ENCODE assay signal across 17 cellular contexts in genomic region chr3:56811545-56812202, GRCh38. TPM values are rescaled to one million over a fixed set of nuclear protein-coding genes. Genes with fewer than 3 reads are reported as not detected.
A peak's percentile ranks its signal among the peaks of the same experiment; 100 is the strongest.
DNase-seq lines count a peak whose midpoint lies in the region; FAIRE-seq and TF ChIP-seq lines count a peak whose summit lies in the region.
"Had no signal": no experiment of that assay in that cellular context is flagged by ENCODE, and none has a peak within 500 bp of the region (broad histone marks: within the 10 kb centered on the region; RNA-seq: fewer than 3 reads in every experiment).

No MANE protein-coding gene starts in this region.

- no peaks in the 10 kb centered on the region for H3K27me3 Mint-ChIP-seq in activated CD4-positive, alpha-beta T cell treated with anti-CD3 and anti-CD28 coated beads, Interleukin-2, amount 10 ng/mL, durations not matched to agents 7 days and 5 days
- H3K27me3 Mint-ChIP-seq: stimulated activated naive B cell treated with anti-CD40 and anti-IgM and Interleukin-4, amounts not matched to agents 10 μg/mL and 1 μg/mL and 100 μg/mL, for 72 hours had no signal

- no peak for DNase-seq in activated CD4-positive, alpha-beta T cell treated with anti-CD3 and anti-CD28 coated beads, Interleukin-2, amount 10 ng/mL, durations not matched to agents 7 days and 5 days
- DNase-seq in activated CD4-positive, alpha-beta T cell treated with anti-CD3 and anti-CD28 coated beads, Interleukin-2, amount 50 U/mL, for 1 hour, result no peak
- DNase-seq in NCI-H69 (lab: John Stamatoyannopoulos, UW) (peak; percentile 14), bronchial epithelial cell (ENCODE audit: low read depth) (peak; percentile 41), sigmoid colon (no peak), NCI-H2029 (lab: John Stamatoyannopoulos, UW) (no peak), dorsolateral prefrontal cortex (no peak), SJCRH30 (no peak)
- DNase-seq: ACHN; effector CD4-positive, alpha-beta T cell; hypothalamus; kidney glomerular epithelial cell; midbrain; NCI-H1436 treated with DMSO at 0.1 percent for 48 hours; stimulated activated naive B cell treated with anti-CD40 and anti-IgM and Interleukin-4, amounts not matched to agents 10 μg/mL and 1 μg/mL and 100 μg/mL, for 72 hours; upper lobe of right lung had no signal

- no peaks in the 10 kb centered on the region for H3K9me3 ChIP-seq in sigmoid colon
- H3K9me3 ChIP-seq in SJCRH30 (replicated peaks), result no peaks in the 10 kb centered on the region
- H3K9me3 ChIP-seq: upper lobe of right lung had no signal

- no peak overlapping the region for H3K4me3 Mint-ChIP-seq in activated CD4-positive, alpha-beta T cell treated with anti-CD3 and anti-CD28 coated beads, Interleukin-2, amount 10 ng/mL, durations not matched to agents 7 days and 5 days
- H3K4me3 Mint-ChIP-seq: stimulated activated naive B cell treated with anti-CD40 and anti-IgM and Interleukin-4, amounts not matched to agents 10 μg/mL and 1 μg/mL and 100 μg/mL, for 72 hours had no signal

- TF ChIP-seq CTCF in bronchial epithelial cell (IDR thresholded peaks at IDR 0.05; ENCODE audit: insufficient read depth, low read length, severe bottlenecking), result no peak
- no peak for TF ChIP-seq CTCF in sigmoid colon (IDR thresholded peaks at IDR 0.05)
- TF ChIP-seq CTCF in dorsolateral prefrontal cortex (IDR thresholded peaks at IDR 0.05 in 54 of 56, conservative IDR thresholded peaks at IDR 0.05 in 2 of 56; ENCODE audit: low read depth in 1 of 56, partially characterized antibody in 56 of 56), result no peak

- H3K9me3 Mint-ChIP-seq in activated CD4-positive, alpha-beta T cell treated with anti-CD3 and anti-CD28 coated beads, Interleukin-2, amount 10 ng/mL, durations not matched to agents 7 days and 5 days, result peaks cover 5% of the 10 kb centered on the region
- H3K9me3 Mint-ChIP-seq: activated naive CD4-positive, alpha-beta T cell treated with anti-CD3 and anti-CD28 coated beads, Interleukin-2, amount 50 U/mL, for 72 hours; stimulated activated naive B cell treated with anti-CD40 and anti-IgM and Interleukin-4, amounts not matched to agents 10 μg/mL and 1 μg/mL and 100 μg/mL, for 72 hours had no signal

- POLR2A ChIA-PET in activated CD4-positive, alpha-beta T cell treated with anti-CD3 and anti-CD28 coated beads, Interleukin-2, amount 10 ng/mL, durations not matched to agents 7 days and 5 days (lab: Charles Lee), result no interaction called here

- H3K4me3 ChIP-seq in bronchial epithelial cell (ENCODE audit: low read depth, low read length) (no peak overlapping the region), sigmoid colon (no peak overlapping the region), dorsolateral prefrontal cortex (no peak overlapping the region), SJCRH30 (no peak overlapping the region)
- H3K4me3 ChIP-seq: upper lobe of right lung had no signal

- WGBS in sigmoid colon, 2 donors, result 93 to 94% methylated on average over 5 of the region's 5 CpGs

- peak overlapping the region; percentile 2 for H3K27ac Mint-ChIP-seq in activated CD4-positive, alpha-beta T cell treated with anti-CD3 and anti-CD28 coated beads, Interleukin-2, amount 10 ng/mL, durations not matched to agents 7 days and 5 days
- H3K27ac Mint-ChIP-seq: stimulated activated naive B cell treated with anti-CD40 and anti-IgM and Interleukin-4, amounts not matched to agents 10 μg/mL and 1 μg/mL and 100 μg/mL, for 72 hours had no signal

- no peak for TF ChIP-seq POLR2A in sigmoid colon (IDR thresholded peaks at IDR 0.05)

- H3K4me1 ChIP-seq in sigmoid colon (peaks cover 0 to 30% (median 24%) of the 10 kb centered on the region in 4 donors), SJCRH30 (peaks cover 19% of the 10 kb centered on the region)

- peaks cover 42% of the 10 kb centered on the region for H3K4me1 Mint-ChIP-seq in activated CD4-positive, alpha-beta T cell treated with anti-CD3 and anti-CD28 coated beads, Interleukin-2, amount 10 ng/mL, durations not matched to agents 7 days and 5 days

- no peak for TF ChIP-seq EP300 in sigmoid colon (IDR thresholded peaks at IDR 0.05)

- H3K27ac ChIP-seq in sigmoid colon (peak overlapping the region in 3 of 4 donors; percentile 5 to 42 (median 35)), dorsolateral prefrontal cortex (peak overlapping the region in 3 of 59 donors; percentile 3 to 36 (median 32)), SJCRH30 (no peak overlapping the region)
- H3K27ac ChIP-seq: upper lobe of right lung had no signal

- FAIRE-seq in bronchial epithelial cell (lab: Jason Lieb, UNC), result no peak

- no peaks in the 10 kb centered on the region for H3K36me3 ChIP-seq in bronchial epithelial cell (ENCODE audit: control insufficient read depth, insufficient read depth, low read length)
- no peaks in the 10 kb centered on the region for H3K36me3 ChIP-seq in sigmoid colon
- H3K36me3 ChIP-seq in SJCRH30, result no peaks in the 10 kb centered on the region; the same call in 1 of the 2 replicates
- H3K36me3 ChIP-seq: upper lobe of right lung had no signal

- H3K36me3 Mint-ChIP-seq in activated CD4-positive, alpha-beta T cell treated with anti-CD3 and anti-CD28 coated beads, Interleukin-2, amount 10 ng/mL, durations not matched to agents 7 days and 5 days (ENCODE audit: low read depth), result peaks cover 14% of the 10 kb centered on the region
- H3K36me3 Mint-ChIP-seq: activated naive CD4-positive, alpha-beta T cell treated with anti-CD3 and anti-CD28 coated beads, Interleukin-2, amount 50 U/mL, for 72 hours; stimulated activated naive B cell treated with anti-CD40 and anti-IgM and Interleukin-4, amounts not matched to agents 10 μg/mL and 1 μg/mL and 100 μg/mL, for 72 hours had no signal

- CTCF ChIA-PET in activated CD4-positive, alpha-beta T cell treated with anti-CD3 and anti-CD28 coated beads, Interleukin-2, amount 10 ng/mL, durations not matched to agents 7 days and 5 days (lab: Charles Lee), result interaction anchor here (0.6 to 4.4 kb wide), 6 partner anchors 10 to 167 kb away, joined by 3 to 39 read pairs (median 4); partner anchors contain the start of gene ARHGEF3

- intact Hi-C loops in sigmoid colon (cut with DNase I), result no loop called here
- intact Hi-C loops in dorsolateral prefrontal cortex (cut with DNase I), result no loop called here

- H3K27me3 ChIP-seq in bronchial epithelial cell (ENCODE audit: control insufficient read depth, insufficient read depth, low read length) (no peaks in the 10 kb centered on the region), sigmoid colon (no peaks in the 10 kb centered on the region), dorsolateral prefrontal cortex (no peaks in the 10 kb centered on the region), SJCRH30 (no peaks in the 10 kb centered on the region)
- H3K27me3 ChIP-seq: upper lobe of right lung had no signal

RNA-seq across cellular contexts. Expression of gene ARHGEF3, which starts 9.9 kb away (rescaled TPM):
- total RNA-seq in activated CD4-positive, alpha-beta T cell treated with anti-CD3 and anti-CD28 coated beads, Interleukin-2, amount 10 ng/mL, durations not matched to agents 7 days and 5 days, result 100 to 1,000 TPM; 102 to 109 TPM
- total RNA-seq in bronchial epithelial cell, result 11.9 and 12.1 TPM in 2 replicates
- total RNA-seq in sigmoid colon, result 10 to 100 TPM; 20.3 to 34.2 (median 24.5) TPM
- polyA plus RNA-seq in sigmoid colon, result 10 to 100 TPM in 1 of 3 donors, 1 to 10 TPM in 2; 5.3 to 17.9 (median 7.8) TPM
- total RNA-seq in dorsolateral prefrontal cortex, result 10 to 100 TPM; 20.5 to 88.5 (median 62.5) TPM
- 24.9 and 29.9 TPM in 2 replicates for total RNA-seq in SJCRH30 (2014; rRNA removed; shearing (Covaris generic))

Comparison
In these comparisons a context has a peak if more than half of its experiments do, and no peak if none do; other contexts are left out.
1. DNase-seq: peak in NCI-H69 (single experiment) and bronchial epithelial cell (single experiment); none in activated CD4-positive, alpha-beta T cell treated with anti-CD3 and anti-CD28 coated beads, Interleukin-2, amount 10 ng/mL, durations not matched to agents 7 days and 5 days (single experiment), activated CD4-positive, alpha-beta T cell treated with anti-CD3 and anti-CD28 coated beads, Interleukin-2, amount 50 U/mL, for 1 hour (single experiment), sigmoid colon (single experiment), NCI-H2029 (single experiment), dorsolateral prefrontal cortex (0 of 10) and SJCRH30 (0 of 2).